8 cellular contexts compared by ENCODE assay signal in the genomic region with DNA sequence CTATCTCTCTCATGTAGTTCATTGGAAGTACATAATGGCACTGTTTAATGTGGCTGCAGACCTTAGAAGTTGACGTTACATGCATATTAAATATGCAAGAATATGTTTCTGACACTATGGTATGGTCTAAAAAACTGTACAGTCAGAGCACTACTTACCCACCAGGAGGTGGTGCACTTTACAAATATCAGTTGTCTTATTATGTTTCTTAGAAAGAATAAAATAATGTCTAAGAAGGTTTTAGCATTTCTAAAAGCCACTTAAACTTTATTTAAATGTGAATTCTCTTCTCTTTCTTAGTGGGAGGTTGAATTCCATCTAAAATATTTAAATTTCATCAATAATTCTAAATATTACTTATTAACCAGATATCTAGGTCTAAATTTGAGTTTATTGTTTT. TPM values are rescaled to one million over a fixed set of nuclear protein-coding genes. Genes with fewer than 3 reads are reported as not detected.
DNase-seq lines count a peak whose midpoint lies in the region; ATAC-seq and TF ChIP-seq lines count a peak whose summit lies in the region.

No MANE protein-coding gene starts in this region.

- peak; percentile 18 to 45 for TF ChIP-seq RAD21 in liver (IDR thresholded peaks at IDR 0.05)

- H3K9me3 ChIP-seq in liver (ENCODE audit: control insufficient read depth in 4 of 4, low read length in 3 of 4) = no peaks in the 10 kb centered on the region

- no peak overlapping the region for H3K9ac ChIP-seq in liver (ENCODE audit: low read depth in 1 of 2, low read length in 2 of 2)

- no peaks in the 10 kb centered on the region for H3K36me3 ChIP-seq in liver (ENCODE audit: control insufficient read depth in 4 of 4, insufficient read depth in 3 of 4, low read depth in 1 of 4, low read length in 3 of 4)

- peaks cover 0 to 6% (median 3%) of the 10 kb centered on the region in 4 donors for H3K27me3 ChIP-seq in liver (ENCODE audit: control insufficient read depth in 4 of 4, insufficient read depth in 4 of 4, low read length in 3 of 4)

- H3K9me3 Mint-ChIP-seq in Calu3 (ENCODE audit: low read depth, unreplicated experiment) = no peaks in the 10 kb centered on the region
- no peaks in the 10 kb centered on the region for H3K9me3 Mint-ChIP-seq in HFFc6

- peaks cover 18% of the 10 kb centered on the region for H3K36me3 Mint-ChIP-seq in Calu3 (ENCODE audit: insufficient read depth, unreplicated experiment)
- no peaks in the 10 kb centered on the region for H3K36me3 Mint-ChIP-seq in HFFc6 (ENCODE audit: low read depth)

- no peak for ATAC-seq in HG03039 (IDR thresholded peaks at IDR 0.05; ENCODE audit: unreplicated experiment)

- intact Hi-C loops in Calu3 (cut with micrococcal nuclease; ENCODE audit: unreplicated experiment) = loop anchor here (1.0 to 10.0 kb wide), 5 partner anchors 96 to 1387 kb away; no protein-coding TSS in a partner anchor

- no TSS peak for BruUV-seq in Calu3 (replicated peaks; lab: Mats Ljungman, UMichigan)

- TF ChIP-seq CTCF in Calu3 (IDR thresholded peaks at IDR 0.05; ENCODE audit: unreplicated experiment) (peak; percentile 42), HFFc6 (IDR thresholded peaks at IDR 0.05) (peak; percentile 80), VCaP (conservative IDR thresholded peaks at IDR 0.05) (peak; percentile 73), liver (IDR thresholded peaks at IDR 0.05; ENCODE audit: low read depth, low read length, missing input control) (no peak)

- DNase-seq in Calu3 (no peak), HFFc6 (peak; percentile 33), retina (no peak), HK-2 (ENCODE audit: unreplicated experiment) (no peak), cerebellar nuclear complex (lab: John Stamatoyannopoulos, UW) (no peak)

- H3K27me3 Mint-ChIP-seq in Calu3 (ENCODE audit: unreplicated experiment) (peaks cover 41% of the 10 kb centered on the region), HFFc6 (ENCODE audit: insufficient read depth) (peaks cover 42% of the 10 kb centered on the region)

- peaks cover 9 to 14% (median 13%) of the 10 kb centered on the region in 4 donors for H3K4me1 ChIP-seq in liver (ENCODE audit: control insufficient read depth in 4 of 4, insufficient read depth in 4 of 4, low read length in 3 of 4)

- H3K27ac Mint-ChIP-seq in Calu3 (ENCODE audit: unreplicated experiment) = no peak overlapping the region
- H3K27ac Mint-ChIP-seq in HFFc6 = no peak overlapping the region

- H3K4me3 ChIP-seq in liver (ENCODE audit: low read depth in 1 of 3, low read length in 3 of 3) = no peak overlapping the region

- no peak overlapping the region for H3K4me3 Mint-ChIP-seq in Calu3 (ENCODE audit: low read depth, unreplicated experiment)
- H3K4me3 Mint-ChIP-seq in HFFc6 = no peak overlapping the region

- CTCF ChIA-PET in Calu3 (lab: Charles Lee) = no interaction called here

- H3K4me1 Mint-ChIP-seq in Calu3 (ENCODE audit: low read depth, unreplicated experiment) = peaks cover 16% of the 10 kb centered on the region
- H3K4me1 Mint-ChIP-seq in HFFc6 (ENCODE audit: low read depth) = peaks cover 4% of the 10 kb centered on the region

- 29% methylated on average over 1 of the region's 1 CpG for WGBS in liver

- H3K27ac ChIP-seq in VCaP (no peak overlapping the region), liver (ENCODE audit: low read depth in 1 of 2, low read length in 2 of 2) (no peak overlapping the region)

TF ChIP-seq in liver, 16 proteins besides CTCF, POLR2A, EP300 and RAD21:
- no peak for TF ChIP-seq JUND (IDR thresholded peaks at IDR 0.05)

RNA-seq across cellular contexts. Expression of a gene that starts 4.3 kb away (rescaled TPM):
- total RNA-seq in Calu3 (2022) = 0.64 TPM in 1 of 2 replicates, not detected in the other
- total RNA-seq in HFFc6 (2021; fragmentation: NEBNext Ultra II Directional; extraction: Animal tissue kit (Norgen Biotek cat#: 25700)) = under 1 TPM in 3 of 6 experiments, not detected in 3; 0.18 to 0.25 (median 0.22) TPM
- not detected for total RNA-seq in liver
- under 1 TPM in 1 of 2 donors, not detected in 1; 0.08 TPM for polyA plus RNA-seq in liver
